Comparison of ENCODE assay signal across 8 cellular contexts in the genomic region with DNA sequence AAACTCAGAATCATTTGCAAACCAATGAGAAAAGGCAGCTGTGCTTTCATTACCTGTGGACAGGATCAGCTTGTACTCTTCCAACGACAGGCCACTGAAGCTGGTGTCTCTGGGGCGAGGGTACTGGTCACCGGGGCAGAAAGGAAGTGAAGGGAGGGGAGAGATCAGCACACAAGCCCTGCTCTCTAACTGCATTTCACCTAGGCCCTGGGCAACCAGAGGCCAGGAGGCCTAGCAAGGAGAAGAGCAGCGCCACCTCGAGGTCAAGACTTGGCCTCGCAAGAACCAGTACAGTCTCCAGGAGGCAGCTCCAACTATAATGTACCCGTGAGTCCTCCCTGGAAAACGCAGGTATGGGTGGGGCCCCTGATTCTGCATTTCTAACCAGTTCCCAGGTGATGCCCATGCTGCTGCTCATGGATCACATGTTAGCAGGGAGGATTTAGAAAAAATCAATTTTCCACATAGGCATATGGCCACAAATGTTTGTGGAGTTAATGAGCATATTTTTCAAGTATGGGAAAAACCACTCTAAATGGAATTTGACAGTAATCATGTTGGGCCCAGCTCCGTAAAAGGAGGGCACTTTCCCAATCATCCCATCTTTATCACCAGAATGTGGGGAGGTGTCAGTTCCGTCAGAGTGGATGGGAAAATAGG. TPM values are rescaled to one million over a fixed set of nuclear protein-coding genes. Genes with fewer than 3 reads are reported as not detected.
DNase-seq lines count a peak whose midpoint lies in the region; ATAC-seq and TF ChIP-seq lines count a peak whose summit lies in the region.

No MANE protein-coding gene starts in this region.

- H2BK12ac ChIP-seq in neuronal stem cell (ENCODE audit: low read length): no peak overlapping the region

- intact Hi-C loops in esophagus muscularis mucosa (cut with DNase I): loop anchor here (5.0 kb wide), 1 partner anchor 113 kb away; no protein-coding TSS in a partner anchor
- intact Hi-C loops in tibial artery (cut with DNase I; ENCODE audit: low total_unique reads): no loop called here

- no peak overlapping the region for H2BK15ac ChIP-seq in neuronal stem cell (ENCODE audit: low read length)

- H3K27ac ChIP-seq in esophagus muscularis mucosa (replicated peaks in 1 of 4) (no peak overlapping the region), neuronal stem cell (replicated peaks; ENCODE audit: low read length) (no peak overlapping the region), tibial artery (no peak overlapping the region)

- H2BK5ac ChIP-seq in neuronal stem cell (ENCODE audit: low read length): no peak overlapping the region

- peak overlapping the region; percentile 12 for H3K23ac ChIP-seq in neuronal stem cell (ENCODE audit: low read depth, low read length, poor library complexity)

- peak; percentile 76 for DNase-seq in EH (ENCODE audit: low read depth)
- DNase-seq in NCI-H774 (lab: John Stamatoyannopoulos, UW): peak; percentile 34
- peak; percentile 73 for DNase-seq in activated CD8-positive, alpha-beta memory T cell treated with anti-CD3 and anti-CD28 coated beads, Interleukin-2, amount 50 U/mL, for 4 hours
- no peak for DNase-seq in esophagus muscularis mucosa (ENCODE audit: extremely low spot score)
- DNase-seq in neuronal stem cell (ENCODE audit: low spot score): peak; percentile 59
- DNase-seq in tibial artery: no peak

- TF ChIP-seq POLR2A in esophagus muscularis mucosa (IDR thresholded peaks at IDR 0.05; ENCODE audit: low read depth): no peak

- H2BK120ac ChIP-seq in neuronal stem cell (ENCODE audit: low read depth, low read length): no peak overlapping the region

- no peak overlapping the region for H3K18ac ChIP-seq in neuronal stem cell (ENCODE audit: low read length)

- no peaks in the 10 kb centered on the region for H3K9me3 ChIP-seq in esophagus muscularis mucosa
- no peaks in the 10 kb centered on the region for H3K9me3 ChIP-seq in neuronal stem cell (replicated peaks in 1 of 2; ENCODE audit: control insufficient read depth in 2 of 2, insufficient read depth in 1 of 2, low read depth in 1 of 2, low read length in 2 of 2)
- H3K9me3 ChIP-seq in tibial artery: no peaks in the 10 kb centered on the region

- H3K4me3 ChIP-seq in esophagus muscularis mucosa (no peak overlapping the region), neuronal stem cell (ENCODE audit: low read length in 2 of 2) (no peak overlapping the region), tibial artery (no peak overlapping the region)

- H4K8ac ChIP-seq in neuronal stem cell (ENCODE audit: low read depth, low read length): no peak overlapping the region

- H3K4ac ChIP-seq in neuronal stem cell (ENCODE audit: low read length): no peak overlapping the region

- no peak overlapping the region for H3K14ac ChIP-seq in neuronal stem cell (ENCODE audit: low read length)

- no peak for TF ChIP-seq EP300 in esophagus muscularis mucosa (IDR thresholded peaks at IDR 0.05)

- H4K91ac ChIP-seq in neuronal stem cell (ENCODE audit: low read depth, low read length, poor library complexity): no peak overlapping the region

- H3K4me1 ChIP-seq in esophagus muscularis mucosa: peaks cover 31 to 40% (median 38%) of the 10 kb centered on the region in 4 donors
- H3K4me1 ChIP-seq in neuronal stem cell (ENCODE audit: control insufficient read depth in 2 of 2, insufficient read depth in 1 of 2, low read depth in 1 of 2, low read length in 2 of 2): peaks cover 0 to 2% of the 10 kb centered on the region in 2 donors
- peaks cover 0 to 16% (median 11%) of the 10 kb centered on the region in 4 donors for H3K4me1 ChIP-seq in tibial artery

- peaks cover 4 to 40% (median 24%) of the 10 kb centered on the region in 4 donors for H3K36me3 ChIP-seq in esophagus muscularis mucosa
- peaks cover 44 to 74% of the 10 kb centered on the region in 2 donors for H3K36me3 ChIP-seq in neuronal stem cell (replicated peaks in 1 of 2; ENCODE audit: control insufficient read depth in 2 of 2, insufficient read depth in 2 of 2, low read length in 2 of 2)
- peaks cover 0 to 30% (median 0%) of the 10 kb centered on the region in 3 donors for H3K36me3 ChIP-seq in tibial artery

- ATAC-seq in HG02642 (IDR thresholded peaks at IDR 0.05; ENCODE audit: poor library complexity, unreplicated experiment) (peak; percentile 71), GM18517 (IDR thresholded peaks at IDR 0.05; ENCODE audit: unreplicated experiment) (no peak)

- no peak overlapping the region for H3K4me2 ChIP-seq in neuronal stem cell (ENCODE audit: insufficient read depth, low read length, poor library complexity, severe bottlenecking)

- no peak overlapping the region for H3K9ac ChIP-seq in neuronal stem cell (ENCODE audit: low read depth, low read length, poor library complexity)

- H3K27me3 ChIP-seq in esophagus muscularis mucosa (no peaks in the 10 kb centered on the region), neuronal stem cell (ENCODE audit: control insufficient read depth in 3 of 3, insufficient read depth in 3 of 3, low read depth in 1 of 3, low read length in 3 of 3) (no peaks in the 10 kb centered on the region), tibial artery (no peaks in the 10 kb centered on the region)

- H3K79me1 ChIP-seq in neuronal stem cell (ENCODE audit: low read depth, low read length): peaks cover 5% of the 10 kb centered on the region

- no peak overlapping the region for H2AFZ ChIP-seq in neuronal stem cell (ENCODE audit: low read length)

- no peak overlapping the region for H2AK5ac ChIP-seq in neuronal stem cell (ENCODE audit: low read depth, low read length)

- WGBS in esophagus muscularis mucosa: 62% methylated on average over 10 of the region's 10 CpGs
- no CpG with 5 or more reads among the region's 10 CpGs for WGBS in neuronal stem cell (ENCODE audit: extremely low coverage in 2 of 2, insufficient read length in 2 of 2, insufficient replicate concordance in 1 of 2), 2 donors

- peak; percentile 32 to 50 (median 43) for TF ChIP-seq CTCF in esophagus muscularis mucosa (IDR thresholded peaks at IDR 0.05)
- TF ChIP-seq CTCF in tibial artery (IDR thresholded peaks at IDR 0.05): peak; percentile 37 to 40

RNA-seq across cellular contexts. Expression of gene UQCC2, which starts 11.0 kb away (rescaled TPM):
- total RNA-seq in esophagus muscularis mucosa: 10 to 100 TPM in 3 of 4 donors, 1 to 10 TPM in 1; 9.4 to 22.2 (median 14.7) TPM
- polyA plus RNA-seq in neuronal stem cell (2013, experiment 1 of 2): 222 TPM
- 222 TPM for polyA plus RNA-seq in neuronal stem cell (2013, experiment 2 of 2)

RNA-seq across cellular contexts. Expression of gene IP6K3, which starts 46.2 kb away (rescaled TPM):
- 1 to 10 TPM; 1.2 to 2.8 (median 1.7) TPM for total RNA-seq in esophagus muscularis mucosa
- polyA plus RNA-seq in neuronal stem cell (2013, experiment 1 of 2): 1.7 TPM
- 1.4 TPM for polyA plus RNA-seq in neuronal stem cell (2013, experiment 2 of 2)

Comparison
In these comparisons a context has a peak if more than half of its experiments do, and no peak if none do; other contexts are left out.
1. DNase-seq: peak in EH (single experiment), NCI-H774 (single experiment), activated CD8-positive, alpha-beta memory T cell treated with anti-CD3 and anti-CD28 coated beads, Interleukin-2, amount 50 U/mL, for 4 hours (single experiment) and neuronal stem cell (single experiment); none in esophagus muscularis mucosa (single experiment) and tibial artery (0 of 2).